14 cellular contexts compared by ENCODE assay signal in the genomic region with DNA sequence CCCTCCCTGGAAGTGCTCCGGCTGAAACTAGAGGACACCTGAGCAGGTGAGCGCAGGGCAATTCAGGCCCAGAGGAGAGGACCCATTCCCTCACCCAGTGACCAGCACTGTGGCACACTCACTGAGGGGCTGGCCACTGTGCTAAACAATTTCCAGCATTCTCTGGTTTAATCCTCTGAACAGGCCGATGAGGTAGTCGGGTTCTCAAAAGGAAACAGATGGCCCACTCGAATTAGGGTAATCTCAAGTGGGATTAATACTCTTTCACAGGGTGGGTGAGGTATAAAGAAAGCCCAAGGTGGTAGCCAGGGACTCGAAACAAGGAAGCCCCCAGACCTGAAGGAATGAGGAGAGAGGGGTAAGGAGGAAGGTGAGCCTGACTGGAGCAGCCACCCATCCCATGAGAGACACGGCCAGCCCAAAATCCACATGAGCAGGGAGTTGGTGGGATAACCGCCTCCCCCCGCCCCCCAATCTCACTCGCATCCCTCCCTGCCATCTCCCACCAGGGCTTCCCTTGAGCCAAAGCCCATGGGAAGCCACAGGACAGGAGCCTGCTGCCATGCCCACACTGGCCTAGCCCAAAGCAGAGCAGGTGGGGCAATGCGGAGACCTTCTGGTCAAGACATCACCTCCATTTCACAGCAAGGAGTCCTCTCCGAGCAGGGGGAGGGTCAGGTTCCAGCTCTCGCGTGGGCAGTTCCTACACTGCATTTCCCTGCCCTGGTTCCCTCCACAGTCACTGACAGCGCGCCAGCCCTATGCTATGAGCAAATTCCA.
"Had no signal": no experiment of that assay in that cellular context is flagged by ENCODE, and none has a peak within 500 bp of the region (broad histone marks: within the 10 kb centered on the region; RNA-seq: fewer than 3 reads in every experiment).

No MANE protein-coding gene starts in this region.

- H3K4me3 Mint-ChIP-seq: activated CD4-positive, alpha-beta T cell treated with anti-CD3 and anti-CD28 coated beads, Interleukin-2, amount 10 ng/mL, durations not matched to agents 24 days and 14 days; nephron had no signal

- ATAC-seq: left cardiac atrium; lower lobe of right lung; pancreas; stimulated activated naive CD8-positive, alpha-beta T cell treated with anti-CD3 and anti-CD28 coated beads, Interleukin-15, Interleukin-2, amounts not matched to agents 100 U/mL and 50 U/mL, for 24 hours; upper lobe of right lung had no signal

- H3K27me3 Mint-ChIP-seq: activated CD4-positive, alpha-beta T cell treated with anti-CD3 and anti-CD28 coated beads, Interleukin-2, amount 10 ng/mL, durations not matched to agents 24 days and 14 days had no signal

- DNase-seq: activated CD4-positive, alpha-beta T cell treated with anti-CD3 and anti-CD28 coated beads, Interleukin-2, amount 10 ng/mL, durations not matched to agents 24 days and 14 days; activated naive CD4-positive, alpha-beta T cell treated with anti-CD3 and anti-CD28 coated beads, Interleukin-2, amount 50 U/mL, for 16 hours; activated T-cell treated with anti-CD3 and anti-CD28 coated beads for 4 hours; amygdala; brain microvascular endothelial cell; glutamatergic neuron; left cardiac atrium; lower lobe of right lung; pancreas; stimulated activated CD4-positive, alpha-beta T cell treated with anti-CD3 and anti-CD28 coated beads, Interleukin-2, amount 100 ng/mL, for 48 hours; stimulated activated naive CD8-positive, alpha-beta T cell treated with anti-CD3 and anti-CD28 coated beads, Interleukin-15, Interleukin-2, amounts not matched to agents 100 U/mL and 50 U/mL, for 24 hours; T1000; upper lobe of right lung had no signal

- H3K4me1 Mint-ChIP-seq: nephron had no signal

- H3K27ac Mint-ChIP-seq: activated CD4-positive, alpha-beta T cell treated with anti-CD3 and anti-CD28 coated beads, Interleukin-2, amount 10 ng/mL, durations not matched to agents 24 days and 14 days; nephron had no signal
